Comparison of ENCODE assay signal across 2 cellular contexts in genomic region chr1:161989108-161989507, GRCh38.
TF ChIP-seq lines count a peak whose summit lies in the region.

No MANE protein-coding gene starts in this region.

TF ChIP-seq in H1, 55 proteins besides CTCF, POLR2A, EP300 and RAD21:
- TF ChIP-seq ZNF274 (IDR thresholded peaks at IDR 0.05; ENCODE audit: borderline replicate concordance, extremely low read depth, low read length) (no peak), SRF (IDR thresholded peaks at IDR 0.05; ENCODE audit: low read depth, low read length) (no peak), MAFK (IDR thresholded peaks at IDR 0.05; ENCODE audit: low read depth, low read length) (0 out of 2 replicates have a peak, but pooled peaks have one; percentile 34), BACH1 (IDR thresholded peaks at IDR 0.05; ENCODE audit: low read length) (0 out of 2 replicates have a peak, but pooled peaks have one; percentile 35)
TF ChIP-seq in H1: peak in this region for 2.

TF ChIP-seq in GM12891, 5 proteins besides CTCF, POLR2A, EP300 and RAD21:
- TF ChIP-seq PAX5 (IDR thresholded peaks at IDR 0.05; ENCODE audit: insufficient read depth, low read length, severe bottlenecking): no peak
- TF ChIP-seq TAF1 (IDR thresholded peaks at IDR 0.05; ENCODE audit: low read depth, low read length): no peak
- TF ChIP-seq POU2F2 (IDR thresholded peaks at IDR 0.05; ENCODE audit: low read depth, low read length): no peak
- TF ChIP-seq SPI1 (IDR thresholded peaks at IDR 0.05; ENCODE audit: low read depth, low read length): no peak
- TF ChIP-seq POLR2AphosphoS5 (IDR thresholded peaks at IDR 0.05; ENCODE audit: low read depth, low read length): no peak
TF ChIP-seq in GM12891: peak in this region for 0.
